ENCODE assay signal across 24 cellular contexts in genomic region chr5:90169078-90169477, GRCh38.
DNase-seq lines count a peak whose midpoint lies in the region; ATAC-seq lines count a peak whose summit lies in the region.
"Had no signal": no experiment of that assay in that cellular context is flagged by ENCODE, and none has a peak within 500 bp of the region (broad histone marks: within the 10 kb centered on the region; RNA-seq: fewer than 3 reads in every experiment).

No MANE protein-coding gene starts in this region.

- no peak overlapping the region for H4K8ac ChIP-seq in neuronal stem cell (ENCODE audit: low read depth, low read length)

- no peak overlapping the region for H2BK120ac ChIP-seq in neuronal stem cell (ENCODE audit: low read depth, low read length)

- H2AFZ ChIP-seq in neuronal stem cell (ENCODE audit: low read length), result no peak overlapping the region
- H2AFZ ChIP-seq: PC-9 had no signal

- H2AK5ac ChIP-seq in neuronal stem cell (ENCODE audit: low read depth, low read length), result no peak overlapping the region

- no peak overlapping the region for H4K91ac ChIP-seq in neuronal stem cell (ENCODE audit: low read depth, low read length, poor library complexity)

- H3K4me3 ChIP-seq in neuronal stem cell (ENCODE audit: low read length in 2 of 2), result no peak overlapping the region
- H3K4me3 ChIP-seq: cardiac muscle cell, heart right ventricle, PC-9, prostate gland, SJSA1 had no signal

- H3K4ac ChIP-seq in neuronal stem cell (ENCODE audit: low read length), result no peak overlapping the region

- H3K9ac ChIP-seq in neuronal stem cell (ENCODE audit: low read depth, low read length, poor library complexity), result no peak overlapping the region

- no peaks in the 10 kb centered on the region for H3K36me3 ChIP-seq in neuronal stem cell (replicated peaks in 1 of 2; ENCODE audit: control insufficient read depth in 2 of 2, insufficient read depth in 2 of 2, low read length in 2 of 2)
- H3K36me3 ChIP-seq: cardiac muscle cell, heart right ventricle, prostate gland, SJSA1 had no signal

- intact Hi-C loops in left ventricle myocardium superior (cut with micrococcal nuclease), result no loop called here

- DNase-seq in COLO668 (lab: John Stamatoyannopoulos, UW; ENCODE audit: unreplicated experiment) (peak; percentile 3), DMS 273 treated with DMSO at 0.1 percent for 48 hours (lab: John Stamatoyannopoulos, UW) (peak; percentile 83), NCI-H446 treated with DMSO at 0.1 percent for 48 hours (lab: John Stamatoyannopoulos, UW) (peak; percentile 84), left ventricle myocardium superior (peak; percentile 49), mesenteric fat pad (ENCODE audit: low spot score) (no peak), neuronal stem cell (ENCODE audit: low spot score) (no peak)
- DNase-seq: activated CD4-positive, alpha-beta memory T cell treated with anti-CD3 and anti-CD28 coated beads, Interleukin-2, amount 10 ng/mL, durations not matched to agents 7 days and 5 days; activated naive CD4-positive, alpha-beta T cell; activated T-cell treated with anti-CD3 and anti-CD28 coated beads, Interleukin-2, amount 50 U/mL, for 1 hour; AML-193; amniotic stem cell; EL; H9; NCI-H187; NCI-H526 treated with DMSO at 0.1 percent for 48 hours; PC-9; small intestine; stimulated activated CD4-positive, alpha-beta T cell treated with anti-CD3 and anti-CD28 coated beads, Interleukin-2, amount 100 ng/mL, for 48 hours; stimulated activated naive CD8-positive, alpha-beta T cell treated with anti-CD3 and anti-CD28 coated beads, Interleukin-15, Interleukin-2, amounts not matched to agents 100 U/mL and 50 U/mL, for 24 hours had no signal

- no peak overlapping the region for H3K18ac ChIP-seq in neuronal stem cell (ENCODE audit: low read length)

- H3K9me3 ChIP-seq in neuronal stem cell (replicated peaks in 1 of 2; ENCODE audit: control insufficient read depth in 2 of 2, insufficient read depth in 1 of 2, low read depth in 1 of 2, low read length in 2 of 2), result no peaks in the 10 kb centered on the region
- H3K9me3 ChIP-seq: heart right ventricle, prostate gland, SJSA1 had no signal

- no peak overlapping the region for H3K4me2 ChIP-seq in neuronal stem cell (ENCODE audit: insufficient read depth, low read length, poor library complexity, severe bottlenecking)
- H3K4me2 ChIP-seq: PC-9 had no signal

- WGBS in neuronal stem cell (ENCODE audit: extremely low coverage in 2 of 2, insufficient read length in 2 of 2, insufficient replicate concordance in 1 of 2), 2 donors, result no CpG with 5 or more reads among the region's 2 CpGs

- H3K79me1 ChIP-seq in neuronal stem cell (ENCODE audit: low read depth, low read length), result no peaks in the 10 kb centered on the region

- no peak overlapping the region for H3K23ac ChIP-seq in neuronal stem cell (ENCODE audit: low read depth, low read length, poor library complexity)

- no peak overlapping the region for H3K27ac ChIP-seq in neuronal stem cell (replicated peaks; ENCODE audit: low read length)
- H3K27ac ChIP-seq: cardiac muscle cell, PC-9, SJSA1 had no signal

- H3K14ac ChIP-seq in neuronal stem cell (ENCODE audit: low read length), result no peak overlapping the region

- H2BK12ac ChIP-seq in neuronal stem cell (ENCODE audit: low read length), result no peak overlapping the region

- H2BK5ac ChIP-seq in neuronal stem cell (ENCODE audit: low read length), result no peak overlapping the region

- no peak overlapping the region for H2BK15ac ChIP-seq in neuronal stem cell (ENCODE audit: low read length)

- H3K4me1 ChIP-seq in neuronal stem cell (ENCODE audit: control insufficient read depth in 2 of 2, insufficient read depth in 1 of 2, low read depth in 1 of 2, low read length in 2 of 2), result peaks cover 0 to 2% of the 10 kb centered on the region in 2 donors
- H3K4me1 ChIP-seq: SJSA1 had no signal

- H3K27me3 ChIP-seq in neuronal stem cell (ENCODE audit: control insufficient read depth in 3 of 3, insufficient read depth in 3 of 3, low read depth in 1 of 3, low read length in 3 of 3), result peaks cover 0 to 2% (median 0%) of the 10 kb centered on the region in 3 experiments
- H3K27me3 ChIP-seq: cardiac muscle cell, heart right ventricle, SJSA1 had no signal

- ATAC-seq in left ventricle myocardium superior, result no peak
- no peak for ATAC-seq in HG02571 (IDR thresholded peaks at IDR 0.05; ENCODE audit: unreplicated experiment)
- ATAC-seq: stimulated activated naive CD8-positive, alpha-beta T cell treated with anti-CD3 and anti-CD28 coated beads, Interleukin-15, Interleukin-2, amounts not matched to agents 100 U/mL and 50 U/mL, for 24 hours had no signal

Comparison
In these comparisons a context has a peak if more than half of its experiments do, and no peak if none do; other contexts are left out.
1. DNase-seq: peak in COLO668 (single experiment), DMS 273 treated with DMSO at 0.1 percent for 48 hours (single experiment), NCI-H446 treated with DMSO at 0.1 percent for 48 hours (single experiment) and left ventricle myocardium superior (single experiment); none in mesenteric fat pad (single experiment) and neuronal stem cell (single experiment).